Comparison of ENCODE assay signal across 9 cellular contexts in genomic region chr2:87992569-87992968, GRCh38. TPM values are rescaled to one million over a fixed set of nuclear protein-coding genes. Genes with fewer than 3 reads are reported as not detected.
A peak's percentile ranks its signal among the peaks of the same experiment; 100 is the strongest.
DNase-seq lines count a peak whose midpoint lies in the region; ATAC-seq, FAIRE-seq and TF ChIP-seq lines count a peak whose summit lies in the region.
"Not testable (repeated sequence)": the region's sequence is repeated elsewhere in the genome, so short reads cannot be mapped to it uniquely, and the experiment has no call there.
"Had no signal": no experiment of that assay in that cellular context is flagged by ENCODE, and none has a peak within 500 bp of the region (broad histone marks: within the 10 kb centered on the region; RNA-seq: fewer than 3 reads in every experiment).

No MANE protein-coding gene starts in this region.

- H3K9me3 Mint-ChIP-seq in GM23338; chondrocyte (ENCODE audit: low read depth); endodermal cell: not testable (repeated sequence)

- not testable (repeated sequence) for H3K36me3 ChIP-seq in GM23338 (ENCODE audit: insufficient read depth); HCT116 (ENCODE audit: control insufficient read depth in 1 of 2, insufficient read depth in 2 of 2, low read length in 2 of 2); SK-N-SH (replicated peaks in 1 of 2; ENCODE audit: control insufficient read depth in 1 of 2, insufficient read depth in 2 of 2, low read length in 1 of 2); endodermal cell (ENCODE audit: control insufficient read depth, insufficient read depth, low read length); small intestine (ENCODE audit: control insufficient read depth in 2 of 2, insufficient read depth in 2 of 2, low read length in 2 of 2)

- CTCF ChIA-PET in HCT116 (lab: Charles Lee); SK-N-SH (lab: Yijun Ruan, JAX): not testable (repeated sequence)

- not testable (repeated sequence) for H3K9me2 ChIP-seq in GM23338 (ENCODE audit: insufficient read depth); HCT116 (ENCODE audit: insufficient read depth); SK-N-SH

- not testable (repeated sequence) for TF ChIP-seq CTCF in GM23338 (conservative IDR thresholded peaks at IDR 0.05; ENCODE audit: low read depth in 2 of 2); HCT116 (IDR thresholded peaks at IDR 0.05 in 2 of 3, conservative IDR thresholded peaks at IDR 0.05 in 1 of 3; ENCODE audit: borderline replicate concordance in 1 of 3, insufficient read depth in 1 of 3, low read depth in 2 of 3, low read length in 2 of 3)
- TF ChIP-seq CTCF in SK-N-SH (IDR thresholded peaks at IDR 0.05) (0 out of 2 replicates have a peak, but pooled peaks have one; percentile 17), chondrocyte (IDR thresholded peaks at IDR 0.05) (peak; percentile 35), endodermal cell (conservative IDR thresholded peaks at IDR 0.05) (peak; percentile 41)

- H4K20me1 ChIP-seq in GM23338 (replicated peaks; ENCODE audit: insufficient read depth); HCT116 (ENCODE audit: insufficient read depth); SK-N-SH (ENCODE audit: insufficient read depth): not testable (repeated sequence)

- H3K27me3 Mint-ChIP-seq in GM23338 (ENCODE audit: insufficient read depth, low read depth, poor library complexity); chondrocyte (ENCODE audit: low read depth); endodermal cell (ENCODE audit: insufficient read depth): not testable (repeated sequence)

- H3K36me3 Mint-ChIP-seq in GM23338 (ENCODE audit: low read depth); chondrocyte (ENCODE audit: low read depth); endodermal cell (ENCODE audit: low read depth): not testable (repeated sequence)

- TF ChIP-seq EP300 in SK-N-SH (IDR thresholded peaks at IDR 0.05; ENCODE audit: borderline replicate concordance in 1 of 2, low read depth in 1 of 2, low read length in 1 of 2) = not testable (repeated sequence)

- BruUV-seq in HCT116 (replicated peaks; lab: Mats Ljungman, UMichigan) = not testable (repeated sequence)

- H3K27ac Mint-ChIP-seq in GM23338; chondrocyte (ENCODE audit: unreplicated experiment); endodermal cell: not testable (repeated sequence)

- H3K9ac ChIP-seq in HCT116 (ENCODE audit: low read length); SK-N-SH; endodermal cell (ENCODE audit: extremely low read depth, low read length, poor library complexity, severe bottlenecking): not testable (repeated sequence)

- H3K4me2 ChIP-seq in GM23338; HCT116 (ENCODE audit: low read length); SK-N-SH: not testable (repeated sequence)

- POLR2A ChIA-PET in HCT116 (lab: Charles Lee); SK-N-SH (lab: Yijun Ruan, JAX): not testable (repeated sequence)

- H2AFZ ChIP-seq in GM23338; HCT116 (ENCODE audit: low read depth, low read length, poor library complexity, severe bottlenecking); SK-N-SH (ENCODE audit: low read depth): not testable (repeated sequence)

- RAD21 ChIA-PET in HCT116 (lab: Charles Lee; ENCODE audit: low non-redundant PET in 1 of 2, low total read pairs in 2 of 2, uncharacterized antibody in 2 of 2, unreplicated experiment in 2 of 2) = interaction anchor here in 1 of 2 experiments (0.7 kb wide), 1 partner anchor 140 kb away, joined by 4 read pairs; no protein-coding TSS in a partner anchor

- 53% methylated on average over 2 of the region's 3 CpGs for WGBS in SK-N-SH (ENCODE audit: low lambda C conversion rate)
- no CpG with 5 or more reads among the region's 3 CpGs for WGBS in endodermal cell (ENCODE audit: insufficient coverage in 1 of 2, insufficient read length in 1 of 2), 2 experiments
- 17 to 28% (median 19%) methylated on average over 2 of the region's 3 CpGs for WGBS in small intestine, 3 donors

- ATAC-seq in GM23338 (0 out of 3 replicates have a peak, but pooled peaks have one; percentile 28), HCT116 (peak; percentile 44; the same call in 1 of the 2 replicates)

- H3K4me1 Mint-ChIP-seq in GM23338; chondrocyte (ENCODE audit: low read depth); endodermal cell: not testable (repeated sequence)

- not testable (repeated sequence) for TF ChIP-seq POLR2A in HCT116 (IDR thresholded peaks at IDR 0.05; ENCODE audit: borderline replicate concordance, extremely low read depth, insufficient read depth, insufficient read length)

- FAIRE-seq in frontal cortex (lab: Jason Lieb, UNC) = peak; percentile 54
- peak; percentile 93 for FAIRE-seq in small intestine (lab: Jason Lieb, UNC)

- intact Hi-C loops in HCT116 (cut with micrococcal nuclease) = not testable (repeated sequence)

- H3K4me3 Mint-ChIP-seq in GM23338; chondrocyte (ENCODE audit: unreplicated experiment); endodermal cell: not testable (repeated sequence)

- not testable (repeated sequence) for H3K4me1 ChIP-seq in GM23338 (ENCODE audit: insufficient read depth); HCT116 (ENCODE audit: control insufficient read depth in 1 of 2, insufficient read depth in 2 of 2, low read length in 2 of 2); SK-N-SH (ENCODE audit: control insufficient read depth in 1 of 2, insufficient read depth in 2 of 2, low read depth in 1 of 2, low read length in 1 of 2); endodermal cell (ENCODE audit: control insufficient read depth, insufficient read depth, low read length); small intestine (ENCODE audit: control insufficient read depth in 2 of 2, insufficient read depth in 1 of 2, low read depth in 1 of 2, low read length in 1 of 2)

- not testable (repeated sequence) for H3K9me3 ChIP-seq in HCT116 (ENCODE audit: control insufficient read depth in 1 of 2, insufficient read depth in 1 of 2, low read depth in 1 of 2, low read length in 2 of 2); SK-N-SH; endodermal cell (ENCODE audit: control insufficient read depth, low read length); small intestine (ENCODE audit: control insufficient read depth, low read depth)

- not testable (repeated sequence) for H3K27me3 ChIP-seq in GM23338 (ENCODE audit: insufficient read depth); HCT116 (ENCODE audit: insufficient read depth, low read length); SK-N-SH (ENCODE audit: insufficient read depth); endodermal cell (ENCODE audit: control insufficient read depth, insufficient read depth, low read length, poor library complexity, severe bottlenecking); small intestine (ENCODE audit: control insufficient read depth in 2 of 2, insufficient read depth in 2 of 2, low read length in 2 of 2)

- not testable (repeated sequence) for TF ChIP-seq RAD21 in HCT116 (IDR thresholded peaks at IDR 0.05; ENCODE audit: low read depth); SK-N-SH (IDR thresholded peaks at IDR 0.05; ENCODE audit: low read length)

- not testable (repeated sequence) for H3K4me3 ChIP-seq in GM23338; HCT116 (replicated peaks in 1 of 2; ENCODE audit: low read depth in 1 of 2, low read length in 2 of 2); SK-N-SH (ENCODE audit: low read depth in 2 of 2, low read length in 1 of 2); endodermal cell (ENCODE audit: low read length); small intestine (ENCODE audit: low read depth in 1 of 2, low read length in 2 of 2)

- not testable (repeated sequence) for H3F3A ChIP-seq in GM23338 (replicated peaks; ENCODE audit: low read depth); SK-N-SH (replicated peaks; ENCODE audit: insufficient read depth)

- H3K79me2 ChIP-seq in GM23338 (replicated peaks; ENCODE audit: insufficient read depth); HCT116 (ENCODE audit: insufficient read depth, low read length); SK-N-SH (ENCODE audit: insufficient read depth): not testable (repeated sequence)

- not testable (repeated sequence) for DNase-seq in GM23338 (ENCODE audit: low spot score); HCT116 (ENCODE audit: low read depth, low spot score); SK-N-SH; chondrocyte (ENCODE audit: low spot score); endodermal cell; frontal cortex (ENCODE audit: low spot score in 2 of 2); small intestine

- not testable (repeated sequence) for H3K27ac ChIP-seq in GM23338 (ENCODE audit: low read depth); HCT116 (ENCODE audit: low read depth, low read length); SK-N-SH (ENCODE audit: low read depth in 2 of 2, low read length in 1 of 2); endodermal cell (ENCODE audit: low read depth, low read length); small intestine (ENCODE audit: low read depth in 1 of 2, low read length in 1 of 2)

RNA-seq across cellular contexts. Expression of gene RNU2-63P, which starts 23.8 kb away (rescaled TPM):
- not detected in 2 replicates for total RNA-seq in GM23338 (2014; rRNA removed; shearing (Covaris generic))
- polyA plus RNA-seq in GM23338 (2016; fragmentation: Nextera tagmentation; extraction: Ambion mirVana) (2.0 and 2.8 TPM in 2 replicates), SK-N-SH (2012; rRNA removed) (not detected in 2 replicates), small intestine (not detected)
- total RNA-seq in HCT116 (2021; ENCODE audit: unreplicated experiment) (7.4 TPM), chondrocyte (2.7 TPM in 1 of 3 replicates, not detected in the others), endodermal cell (10 to 100 TPM; 12.2 to 19.8 TPM), frontal cortex (not detected)
- not detected in 2 replicates for polyA plus RNA-seq in HCT116 (2012)
- polyA plus RNA-seq in SK-N-SH (2012; cell fraction: cytosol; rRNA removed) = not detected in 2 replicates
- not detected in 2 replicates for polyA plus RNA-seq in SK-N-SH (2012; cell fraction: nucleus; rRNA removed)
- 28.1 TPM for polyA plus RNA-seq in endodermal cell (2013, experiment 1 of 2)
- polyA plus RNA-seq in endodermal cell (2013, experiment 2 of 2) = 24.8 TPM
- polyA plus RNA-seq: AG04450; CD8-positive, alpha-beta memory T cell had no signal
